8 cellular contexts compared by ENCODE assay signal in genomic region chr7:6375346-6376101, GRCh38. TPM values are rescaled to one million over a fixed set of nuclear protein-coding genes. Genes with fewer than 3 reads are reported as not detected.
A peak's percentile ranks its signal among the peaks of the same experiment; 100 is the strongest.
DNase-seq lines count a peak whose midpoint lies in the region; ATAC-seq and TF ChIP-seq lines count a peak whose summit lies in the region.

No MANE protein-coding gene starts in this region.

- H3K27ac Mint-ChIP-seq in endothelial cell (ENCODE audit: unreplicated experiment) = peak overlapping the region; percentile 92
- peak overlapping the region; percentile 65 for H3K27ac Mint-ChIP-seq in neural crest cell (ENCODE audit: unreplicated experiment)

- H3K27me3 Mint-ChIP-seq in endothelial cell (ENCODE audit: unreplicated experiment) = peaks cover 4% of the 10 kb centered on the region
- no peaks in the 10 kb centered on the region for H3K27me3 Mint-ChIP-seq in neural crest cell (ENCODE audit: low read depth)

- peaks cover 30% of the 10 kb centered on the region for H3K4me1 Mint-ChIP-seq in endothelial cell (ENCODE audit: unreplicated experiment)
- peaks cover 32% of the 10 kb centered on the region for H3K4me1 Mint-ChIP-seq in neural crest cell

- TF ChIP-seq CTCF in WERI-Rb-1 (IDR thresholded peaks at IDR 0.05; ENCODE audit: low read depth, low read length) (no peak), endothelial cell (IDR thresholded peaks at IDR 0.05; ENCODE audit: unreplicated experiment) (no peak), neural crest cell (conservative IDR thresholded peaks at IDR 0.05) (no peak)

- H3K36me3 ChIP-seq in WERI-Rb-1 = peaks cover 30% of the 10 kb centered on the region

- peak; percentile 22 for DNase-seq in stimulated activated CD4-positive, alpha-beta T cell treated with anti-CD3 and anti-CD28 coated beads, Interleukin-15, amount 100 ng/mL, for 24 hours
- DNase-seq in stimulated activated CD4-positive, alpha-beta T cell treated with anti-CD3 and anti-CD28 coated beads, Interleukin-4, amount 100 ng/mL, for 1 hour = no peak
- no peak for DNase-seq in WERI-Rb-1
- no peak for DNase-seq in endothelial cell (ENCODE audit: low spot score)
- no peak for DNase-seq in neural crest cell (ENCODE audit: low read depth, low spot score)
- no peak for DNase-seq in SHP77 (lab: John Stamatoyannopoulos, UW)
- no peak for DNase-seq in left lobe of liver (ENCODE audit: low spot score)
- no peak for DNase-seq in mucosa of gallbladder (ENCODE audit: low spot score)

- H3K4me3 Mint-ChIP-seq in endothelial cell (ENCODE audit: unreplicated experiment) = peak overlapping the region; percentile 98
- peak overlapping the region; percentile 90 for H3K4me3 Mint-ChIP-seq in neural crest cell

- H3K9me3 Mint-ChIP-seq in endothelial cell (ENCODE audit: unreplicated experiment) (no peaks in the 10 kb centered on the region), neural crest cell (no peaks in the 10 kb centered on the region)

- peaks cover 19% of the 10 kb centered on the region for H3K36me3 Mint-ChIP-seq in endothelial cell (ENCODE audit: low read depth, unreplicated experiment)
- peaks cover 3% of the 10 kb centered on the region for H3K36me3 Mint-ChIP-seq in neural crest cell (ENCODE audit: low read depth)

- no peak for ATAC-seq in left lobe of liver

- H3K4me3 ChIP-seq in WERI-Rb-1 (ENCODE audit: low read depth, low read length) = peak overlapping the region; percentile 81

- H3K27ac ChIP-seq in WERI-Rb-1 = peak overlapping the region; percentile 84

- no peaks in the 10 kb centered on the region for H3K9me3 ChIP-seq in WERI-Rb-1 (ENCODE audit: severe bottlenecking)

- no peaks in the 10 kb centered on the region for H3K27me3 ChIP-seq in WERI-Rb-1 (ENCODE audit: insufficient read depth, low read depth, severe bottlenecking)

RNA-seq across cellular contexts. Expression of gene RAC1, which starts 1.2 kb away (rescaled TPM):
- total RNA-seq in endothelial cell (ENCODE audit: unreplicated experiment) (307 TPM), neural crest cell (200 and 224 TPM in 2 replicates), left lobe of liver (80.1 TPM), mucosa of gallbladder (276 TPM)

RNA-seq across cellular contexts. Expression of gene FAM220A, which starts 26.8 kb away (rescaled TPM):
- total RNA-seq in endothelial cell (ENCODE audit: unreplicated experiment) = 15.6 TPM
- total RNA-seq in neural crest cell = 19.4 and 25.0 TPM in 2 replicates
- 4.7 TPM for total RNA-seq in left lobe of liver
- total RNA-seq in mucosa of gallbladder = 20.1 TPM
